In the genomic region with DNA sequence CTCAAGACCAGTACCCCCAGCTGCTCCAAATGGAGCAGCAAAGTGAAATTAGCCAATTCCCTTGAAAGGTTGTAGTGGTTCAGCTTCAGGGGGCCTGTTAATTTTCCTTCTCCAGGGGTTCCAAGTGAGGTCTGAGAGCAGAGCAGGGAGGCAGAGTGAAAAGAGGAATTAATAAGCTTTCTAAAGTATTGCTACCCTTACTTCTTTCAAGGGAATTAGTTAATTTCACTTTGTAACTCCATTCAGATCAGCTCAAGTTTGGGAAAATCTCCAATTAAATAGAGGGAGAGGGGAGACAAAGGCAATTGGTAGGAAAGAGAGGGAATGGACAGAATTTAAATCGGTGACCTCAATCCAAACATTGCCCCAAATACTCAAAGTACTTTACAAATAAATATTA, we compare ENCODE assay signal across 17 cellular contexts.
DNase-seq lines count a peak whose midpoint lies in the region; ATAC-seq and TF ChIP-seq lines count a peak whose summit lies in the region.
"Had no signal": no experiment of that assay in that cellular context is flagged by ENCODE, and none has a peak within 500 bp of the region (broad histone marks: within the 10 kb centered on the region; RNA-seq: fewer than 3 reads in every experiment).

No MANE protein-coding gene starts in this region.

- no CpG with 5 or more reads among the region's 1 CpG for WGBS in neuronal stem cell (ENCODE audit: extremely low coverage in 2 of 2, insufficient read length in 2 of 2, insufficient replicate concordance in 1 of 2), 2 donors

- no peak overlapping the region for H2BK15ac ChIP-seq in neuronal stem cell (ENCODE audit: low read length)

- CTCF ChIA-PET in PC-3 (lab: Charles Lee) = no interaction called here

- H3K79me1 ChIP-seq in neuronal stem cell (ENCODE audit: low read depth, low read length) = no peaks in the 10 kb centered on the region

- intact Hi-C loops in PC-3 (cut with micrococcal nuclease) = no loop called here

- no peaks in the 10 kb centered on the region for H3K79me2 ChIP-seq in PC-3 (ENCODE audit: low read length)

- POLR2A ChIA-PET in PC-3 (lab: Charles Lee; ENCODE audit: unreplicated experiment) = no interaction called here

- H3K18ac ChIP-seq in neuronal stem cell (ENCODE audit: low read length) = no peak overlapping the region

- no peaks in the 10 kb centered on the region for H3K9me2 ChIP-seq in PC-3 (replicated peaks; ENCODE audit: low read length)

- no peak overlapping the region for H2AK5ac ChIP-seq in neuronal stem cell (ENCODE audit: low read depth, low read length)

- no peak overlapping the region for H3K14ac ChIP-seq in neuronal stem cell (ENCODE audit: low read length)

- no peaks in the 10 kb centered on the region for H4K20me1 ChIP-seq in PC-3 (ENCODE audit: low read length)
- H4K20me1 ChIP-seq: BLaER1 had no signal

- no peaks in the 10 kb centered on the region for H3F3A ChIP-seq in PC-3 (ENCODE audit: low read length, unreplicated experiment)

- H2BK5ac ChIP-seq in neuronal stem cell (ENCODE audit: low read length) = no peak overlapping the region

- no TSS peak for BruUV-seq in PC-3 (replicated peaks; lab: Mats Ljungman, UMichigan)

- H3K4me3 ChIP-seq in neuronal stem cell (ENCODE audit: low read length in 2 of 2) (no peak overlapping the region), PC-3 (ENCODE audit: low read length) (no peak overlapping the region)
- H3K4me3 ChIP-seq: BLaER1, K562 had no signal

- no peak overlapping the region for H2BK12ac ChIP-seq in neuronal stem cell (ENCODE audit: low read length)

- H2AFZ ChIP-seq in neuronal stem cell (ENCODE audit: low read length) (peak overlapping the region; percentile 24), PC-3 (ENCODE audit: low read length) (no peak overlapping the region)

- H3K36me3 ChIP-seq in neuronal stem cell (replicated peaks in 1 of 2; ENCODE audit: control insufficient read depth in 2 of 2, insufficient read depth in 2 of 2, low read length in 2 of 2) (no peaks in the 10 kb centered on the region), PC-3 (ENCODE audit: low read depth, low read length) (no peaks in the 10 kb centered on the region)
- H3K36me3 ChIP-seq: BLaER1 had no signal

- no peak overlapping the region for H3K23ac ChIP-seq in neuronal stem cell (ENCODE audit: low read depth, low read length, poor library complexity)

- H3K9ac ChIP-seq in neuronal stem cell (ENCODE audit: low read depth, low read length, poor library complexity) (no peak overlapping the region), PC-3 (ENCODE audit: low read length) (no peak overlapping the region)
- H3K9ac ChIP-seq: BLaER1 had no signal

- H3K27ac ChIP-seq in caudate nucleus (ENCODE audit: low read depth, low read length) = peak overlapping the region; percentile 67
- H3K27ac ChIP-seq in neuronal stem cell (replicated peaks; ENCODE audit: low read length) = peak overlapping the region; percentile 58
- H3K27ac ChIP-seq in PC-3 (ENCODE audit: low read length) = no peak overlapping the region
- H3K27ac ChIP-seq: 22Rv1, BLaER1, HL-60 had no signal

- H3K4me2 ChIP-seq in neuronal stem cell (ENCODE audit: insufficient read depth, low read length, poor library complexity, severe bottlenecking) (no peak overlapping the region), PC-3 (ENCODE audit: low read length) (no peak overlapping the region)
- H3K4me2 ChIP-seq: BLaER1 had no signal

- H3K9me3 ChIP-seq in neuronal stem cell (replicated peaks in 1 of 2; ENCODE audit: control insufficient read depth in 2 of 2, insufficient read depth in 1 of 2, low read depth in 1 of 2, low read length in 2 of 2) (no peaks in the 10 kb centered on the region), PC-3 (ENCODE audit: low read length) (no peaks in the 10 kb centered on the region)
- H3K9me3 ChIP-seq: BLaER1, Caco-2 had no signal

- no peak overlapping the region for H4K8ac ChIP-seq in neuronal stem cell (ENCODE audit: low read depth, low read length)

- H3K4me1 ChIP-seq in neuronal stem cell (ENCODE audit: control insufficient read depth in 2 of 2, insufficient read depth in 1 of 2, low read depth in 1 of 2, low read length in 2 of 2) (peaks cover 4 to 8% of the 10 kb centered on the region in 2 donors), PC-3 (ENCODE audit: insufficient read depth, low read length) (no peaks in the 10 kb centered on the region)
- H3K4me1 ChIP-seq: BLaER1, Caco-2 had no signal

- ATAC-seq in PC-3 (no peak), HG03460 (IDR thresholded peaks at IDR 0.05; ENCODE audit: unreplicated experiment) (no peak)
- ATAC-seq: K562 had no signal

- H3K27me3 ChIP-seq in neuronal stem cell (ENCODE audit: control insufficient read depth in 3 of 3, insufficient read depth in 3 of 3, low read depth in 1 of 3, low read length in 3 of 3) (no peaks in the 10 kb centered on the region), PC-3 (ENCODE audit: low read length) (no peaks in the 10 kb centered on the region)
- H3K27me3 ChIP-seq: BLaER1 had no signal

- DNase-seq in Ammon's horn (ENCODE audit: low spot score) (peak; percentile 23), caudate nucleus (lab: John Stamatoyannopoulos, UW) (peak in 5 of 61 donors; percentile 6 to 31 (median 22)), globus pallidus (ENCODE audit: low spot score) (peak; percentile 64), neuronal stem cell (ENCODE audit: low spot score) (no peak), HT-29 (ENCODE audit: low spot score) (no peak), PC-3 (no peak), NCI-H526 (lab: John Stamatoyannopoulos, UW) (no peak)
- DNase-seq: Caco-2; CD8-positive, alpha-beta memory T cell; DND-41; GF-D8; H7 had no signal

- no peak overlapping the region for H4K91ac ChIP-seq in neuronal stem cell (ENCODE audit: low read depth, low read length, poor library complexity)

- no peak for TF ChIP-seq CTCF in PC-3 (conservative IDR thresholded peaks at IDR 0.05; ENCODE audit: low read depth, low read length)

- no peak overlapping the region for H3K4ac ChIP-seq in neuronal stem cell (ENCODE audit: low read length)

- no peak overlapping the region for H2BK120ac ChIP-seq in neuronal stem cell (ENCODE audit: low read depth, low read length)

Comparison
In these comparisons a context has a peak if more than half of its experiments do, and no peak if none do; other contexts are left out.
1. DNase-seq: peak in Ammon's horn (single experiment) and globus pallidus (single experiment); none in neuronal stem cell (single experiment), HT-29 (single experiment), PC-3 (single experiment) and NCI-H526 (0 of 2).